28 cellular contexts compared by ENCODE assay signal in genomic region chr6:16045238-16045637, GRCh38.
DNase-seq lines count a peak whose midpoint lies in the region; ATAC-seq and TF ChIP-seq lines count a peak whose summit lies in the region.
"Had no signal": no experiment of that assay in that cellular context is flagged by ENCODE, and none has a peak within 500 bp of the region (broad histone marks: within the 10 kb centered on the region; RNA-seq: fewer than 3 reads in every experiment).

No MANE protein-coding gene starts in this region.

- H3K9me3 Mint-ChIP-seq in WTC11, result peaks cover 44% of the 10 kb centered on the region
- no peaks in the 10 kb centered on the region for H3K9me3 Mint-ChIP-seq in stimulated activated memory B cell treated with anti-CD40 and anti-IgM and Interleukin-4, amounts not matched to agents 10 μg/mL and 1 μg/mL and 100 μg/mL, for 72 hours
- H3K9me3 Mint-ChIP-seq in activated CD4-positive, alpha-beta memory T cell treated with anti-CD3 and anti-CD28 coated beads, Interleukin-2, amount 10 ng/mL, durations not matched to agents 7 days and 5 days, result no peaks in the 10 kb centered on the region
- no peaks in the 10 kb centered on the region for H3K9me3 Mint-ChIP-seq in activated CD8-positive, alpha-beta T cell treated with anti-CD3 and anti-CD28 coated beads for 36 hours
- H3K9me3 Mint-ChIP-seq: activated naive CD8-positive, alpha-beta T cell treated with anti-CD3 and anti-CD28 coated beads for 36 hours; activated T-cell treated with anti-CD3 and anti-CD28 coated beads, Interleukin-2, amount 50 U/mL, for 24 hours had no signal

- TF ChIP-seq CTCF in WTC11 (IDR thresholded peaks at IDR 0.05) (no peak), fibroblast of villous mesenchyme (IDR thresholded peaks at IDR 0.05; ENCODE audit: insufficient read depth, low read depth, low read length) (no peak)
- no peak for TF ChIP-seq CTCF in activated CD8-positive, alpha-beta T cell treated with anti-CD3 and anti-CD28 coated beads for 36 hours (IDR thresholded peaks at IDR 0.05)

- CTCF ChIA-PET in WTC11 (lab: Charles Lee), result no interaction called here
- CTCF ChIA-PET in activated CD4-positive, alpha-beta memory T cell treated with anti-CD3 and anti-CD28 coated beads, Interleukin-2, amount 10 ng/mL, durations not matched to agents 7 days and 5 days (lab: Charles Lee), result no interaction called here
- CTCF ChIA-PET in activated CD8-positive, alpha-beta T cell treated with anti-CD3 and anti-CD28 coated beads for 36 hours (lab: Charles Lee), result no interaction called here

- no peak for ATAC-seq in WTC11
- no peak for ATAC-seq in stimulated activated memory B cell treated with anti-CD40 and anti-IgM and Interleukin-4, amounts not matched to agents 10 μg/mL and 1 μg/mL and 100 μg/mL, for 72 hours
- no peak for ATAC-seq in activated CD8-positive, alpha-beta T cell treated with anti-CD3 and anti-CD28 coated beads for 36 hours
- ATAC-seq: gastroesophageal sphincter, HCT116, left colon had no signal

- H3K27ac Mint-ChIP-seq in WTC11, result no peak overlapping the region
- peak overlapping the region; percentile 87 for H3K27ac Mint-ChIP-seq in stimulated activated memory B cell treated with anti-CD40 and anti-IgM and Interleukin-4, amounts not matched to agents 10 μg/mL and 1 μg/mL and 100 μg/mL, for 72 hours
- H3K27ac Mint-ChIP-seq in activated CD4-positive, alpha-beta memory T cell treated with anti-CD3 and anti-CD28 coated beads, Interleukin-2, amount 10 ng/mL, durations not matched to agents 7 days and 5 days, result no peak overlapping the region
- H3K27ac Mint-ChIP-seq in activated CD8-positive, alpha-beta T cell treated with anti-CD3 and anti-CD28 coated beads for 36 hours, result no peak overlapping the region
- H3K27ac Mint-ChIP-seq: activated naive CD8-positive, alpha-beta T cell treated with anti-CD3 and anti-CD28 coated beads for 36 hours; activated T-cell treated with anti-CD3 and anti-CD28 coated beads, Interleukin-2, amount 50 U/mL, for 24 hours; type B pancreatic cell had no signal

- DNase-seq in DMS 273 (lab: John Stamatoyannopoulos, UW; ENCODE audit: unreplicated experiment) (peak; percentile 49), DMS 273 treated with DMSO at 0.1 percent for 48 hours (lab: John Stamatoyannopoulos, UW) (no peak), WTC11 (ENCODE audit: low spot score) (no peak), fibroblast of villous mesenchyme (ENCODE audit: low read depth) (peak; percentile 5)
- DNase-seq in activated CD4-positive, alpha-beta memory T cell treated with anti-CD3 and anti-CD28 coated beads, Interleukin-2, amount 10 ng/mL, durations not matched to agents 7 days and 5 days, result no peak
- DNase-seq in effector CD8-positive, alpha-beta T cell (lab: John Stamatoyannopoulos, UW), result no peak
- DNase-seq in activated CD8-positive, alpha-beta T cell treated with anti-CD3 and anti-CD28 coated beads for 36 hours, result no peak
- DNase-seq: activated CD4-positive, alpha-beta T cell treated with anti-CD3 and anti-CD28 coated beads for 48 hours; activated gamma-delta T cell; activated naive CD8-positive, alpha-beta T cell treated with anti-CD3 and anti-CD28 coated beads for 36 hours; activated T-cell treated with anti-CD3 and anti-CD28 coated beads, Interleukin-2, amount 50 U/mL, for 24 hours; anterior cingulate cortex; COR-L47; effector CD4-positive, alpha-beta T cell; Kasumi-1; left colon; MV-4-11; NCI-H187; NCI-H748 treated with DMSO at 0.1 percent for 48 hours; SIG-M5; stimulated activated naive CD4-positive, alpha-beta T cell; SW 1271 had no signal

- intact Hi-C loops in activated CD8-positive, alpha-beta T cell treated with anti-CD3 and anti-CD28 coated beads for 36 hours (cut with micrococcal nuclease), result no loop called here

- no peak overlapping the region for H3K4me3 ChIP-seq in fibroblast of villous mesenchyme (ENCODE audit: low read depth, low read length)
- H3K4me3 ChIP-seq: breast epithelium, gastroesophageal sphincter, hepatocyte had no signal

- POLR2A ChIA-PET in WTC11 (lab: Charles Lee), result no interaction called here
- POLR2A ChIA-PET in activated CD4-positive, alpha-beta memory T cell treated with anti-CD3 and anti-CD28 coated beads, Interleukin-2, amount 10 ng/mL, durations not matched to agents 7 days and 5 days (lab: Charles Lee), result no interaction called here
- POLR2A ChIA-PET in activated CD8-positive, alpha-beta T cell treated with anti-CD3 and anti-CD28 coated beads for 36 hours (lab: Charles Lee), result no interaction called here

- peaks cover 24% of the 10 kb centered on the region for H3K36me3 Mint-ChIP-seq in WTC11
- H3K36me3 Mint-ChIP-seq in stimulated activated memory B cell treated with anti-CD40 and anti-IgM and Interleukin-4, amounts not matched to agents 10 μg/mL and 1 μg/mL and 100 μg/mL, for 72 hours, result no peaks in the 10 kb centered on the region
- H3K36me3 Mint-ChIP-seq in activated CD4-positive, alpha-beta memory T cell treated with anti-CD3 and anti-CD28 coated beads, Interleukin-2, amount 10 ng/mL, durations not matched to agents 7 days and 5 days (ENCODE audit: low read depth), result no peaks in the 10 kb centered on the region
- no peaks in the 10 kb centered on the region for H3K36me3 Mint-ChIP-seq in activated CD8-positive, alpha-beta T cell treated with anti-CD3 and anti-CD28 coated beads for 36 hours (ENCODE audit: low read depth)
- H3K36me3 Mint-ChIP-seq: activated naive CD8-positive, alpha-beta T cell treated with anti-CD3 and anti-CD28 coated beads for 36 hours; type B pancreatic cell had no signal

- peaks cover 3% of the 10 kb centered on the region; the same call in 1 of the 2 replicates for H3K4me1 Mint-ChIP-seq in WTC11
- H3K4me1 Mint-ChIP-seq in stimulated activated memory B cell treated with anti-CD40 and anti-IgM and Interleukin-4, amounts not matched to agents 10 μg/mL and 1 μg/mL and 100 μg/mL, for 72 hours, result peaks cover 25% of the 10 kb centered on the region
- no peaks in the 10 kb centered on the region for H3K4me1 Mint-ChIP-seq in activated CD4-positive, alpha-beta memory T cell treated with anti-CD3 and anti-CD28 coated beads, Interleukin-2, amount 10 ng/mL, durations not matched to agents 7 days and 5 days
- H3K4me1 Mint-ChIP-seq in activated CD8-positive, alpha-beta T cell treated with anti-CD3 and anti-CD28 coated beads for 36 hours (ENCODE audit: low read depth), result peaks cover 2% of the 10 kb centered on the region

- H3K4me3 Mint-ChIP-seq in WTC11, result no peak overlapping the region
- no peak overlapping the region for H3K4me3 Mint-ChIP-seq in stimulated activated memory B cell treated with anti-CD40 and anti-IgM and Interleukin-4, amounts not matched to agents 10 μg/mL and 1 μg/mL and 100 μg/mL, for 72 hours
- no peak overlapping the region for H3K4me3 Mint-ChIP-seq in activated CD4-positive, alpha-beta memory T cell treated with anti-CD3 and anti-CD28 coated beads, Interleukin-2, amount 10 ng/mL, durations not matched to agents 7 days and 5 days
- no peak overlapping the region for H3K4me3 Mint-ChIP-seq in activated CD8-positive, alpha-beta T cell treated with anti-CD3 and anti-CD28 coated beads for 36 hours
- H3K4me3 Mint-ChIP-seq: activated naive CD8-positive, alpha-beta T cell treated with anti-CD3 and anti-CD28 coated beads for 36 hours; activated T-cell treated with anti-CD3 and anti-CD28 coated beads, Interleukin-2, amount 50 U/mL, for 24 hours; type B pancreatic cell had no signal

- no peaks in the 10 kb centered on the region; the same call in none of the 2 replicates for H3K27me3 Mint-ChIP-seq in WTC11 (ENCODE audit: low read depth)
- H3K27me3 Mint-ChIP-seq in stimulated activated memory B cell treated with anti-CD40 and anti-IgM and Interleukin-4, amounts not matched to agents 10 μg/mL and 1 μg/mL and 100 μg/mL, for 72 hours, result no peaks in the 10 kb centered on the region
- H3K27me3 Mint-ChIP-seq in activated CD4-positive, alpha-beta memory T cell treated with anti-CD3 and anti-CD28 coated beads, Interleukin-2, amount 10 ng/mL, durations not matched to agents 7 days and 5 days, result peaks cover 4% of the 10 kb centered on the region
- peaks cover 1% of the 10 kb centered on the region for H3K27me3 Mint-ChIP-seq in activated CD8-positive, alpha-beta T cell treated with anti-CD3 and anti-CD28 coated beads for 36 hours
- H3K27me3 Mint-ChIP-seq: activated naive CD8-positive, alpha-beta T cell treated with anti-CD3 and anti-CD28 coated beads for 36 hours; type B pancreatic cell had no signal

TF ChIP-seq in WTC11, 78 proteins besides CTCF, POLR2A, EP300 and RAD21:
- peak; percentile 77 for TF ChIP-seq USF1 (CRISPR knock-in tag; IDR thresholded peaks at IDR 0.05)
- no peak for TF ChIP-seq ZNF512 (CRISPR knock-in tag; IDR thresholded peaks at IDR 0.05; ENCODE audit: borderline replicate concordance)
- no peak for TF ChIP-seq TP53 (CRISPR knock-in tag; IDR thresholded peaks at IDR 0.05)
- TF ChIP-seq CBFB (CRISPR knock-in tag; IDR thresholded peaks at IDR 0.05; ENCODE audit: low read depth), result no peak

Comparison
In these comparisons a context has a peak if more than half of its experiments do, and no peak if none do; other contexts are left out.
1. DNase-seq: peak in DMS 273 (single experiment) and fibroblast of villous mesenchyme (single experiment); none in DMS 273 treated with DMSO at 0.1 percent for 48 hours (single experiment), WTC11 (single experiment), activated CD4-positive, alpha-beta memory T cell treated with anti-CD3 and anti-CD28 coated beads, Interleukin-2, amount 10 ng/mL, durations not matched to agents 7 days and 5 days (single experiment), effector CD8-positive, alpha-beta T cell (single experiment) and activated CD8-positive, alpha-beta T cell treated with anti-CD3 and anti-CD28 coated beads for 36 hours (single experiment).